22 cellular contexts compared by ENCODE assay signal in the genomic region with DNA sequence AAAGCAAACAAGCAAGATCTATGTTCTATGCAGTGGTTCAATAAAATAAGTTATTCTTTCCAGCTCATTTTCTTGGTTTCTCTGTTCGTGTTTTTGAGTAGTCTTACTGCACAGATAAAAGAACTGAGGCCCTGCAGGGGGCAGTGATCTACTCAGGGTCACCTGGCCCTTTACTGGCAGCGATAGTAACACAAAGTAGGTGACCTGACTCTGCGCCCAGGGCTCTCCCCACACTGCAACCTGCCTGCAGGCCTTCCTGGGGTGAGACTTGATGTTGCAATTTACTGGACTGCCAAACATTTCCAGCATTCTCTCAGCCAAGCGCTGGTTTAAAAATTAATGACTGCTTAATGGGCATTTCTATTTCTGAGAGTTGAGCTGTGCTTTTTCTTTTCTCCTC.
DNase-seq lines count a peak whose midpoint lies in the region; ATAC-seq, FAIRE-seq and TF ChIP-seq lines count a peak whose summit lies in the region.
"Had no signal": no experiment of that assay in that cellular context is flagged by ENCODE, and none has a peak within 500 bp of the region (broad histone marks: within the 10 kb centered on the region; RNA-seq: fewer than 3 reads in every experiment).

No MANE protein-coding gene starts in this region.

- H3K9me3 ChIP-seq in Caco-2, result no peaks in the 10 kb centered on the region
- no peaks in the 10 kb centered on the region for H3K9me3 ChIP-seq in body of pancreas
- H3K9me3 ChIP-seq in HepG2 (ENCODE audit: low read length), result no peaks in the 10 kb centered on the region
- H3K9me3 ChIP-seq in left ventricle myocardium inferior (replicated peaks), result peaks cover 6% of the 10 kb centered on the region
- H3K9me3 ChIP-seq: A549 had no signal

- no peaks in the 10 kb centered on the region for H3K36me3 Mint-ChIP-seq in Caco-2 (ENCODE audit: insufficient read depth, unreplicated experiment)
- H3K36me3 Mint-ChIP-seq: CD4-positive, CD25-positive, alpha-beta regulatory T cell had no signal

- H3K27ac ChIP-seq in body of pancreas (peak overlapping the region in 3 of 4 donors; percentile 33 to 73 (median 65)), HepG2 (ENCODE audit: extremely low read length, insufficient read depth, low read length) (no peak overlapping the region), left ventricle myocardium inferior (replicated peaks) (no peak overlapping the region)
- H3K27ac ChIP-seq: A549, RWPE1, SK-N-MC had no signal

- H3K27ac Mint-ChIP-seq in Caco-2 (ENCODE audit: unreplicated experiment), result no peak overlapping the region

- H3K4me3 ChIP-seq in Caco-2 (ENCODE audit: low read depth, low read length) (no peak overlapping the region), body of pancreas (no peak overlapping the region), HepG2 (replicated peaks in 1 of 3; ENCODE audit: insufficient read depth in 1 of 3, low read depth in 2 of 3, low read length in 3 of 3) (no peak overlapping the region), left ventricle myocardium inferior (no peak overlapping the region)
- H3K4me3 ChIP-seq: A549, SK-N-MC had no signal

- no peaks in the 10 kb centered on the region for H3K4me1 ChIP-seq in Caco-2
- peaks cover 4% of the 10 kb centered on the region for H3K4me1 ChIP-seq in body of pancreas
- H3K4me1 ChIP-seq in HepG2 (ENCODE audit: insufficient read depth, low read length), result peaks cover 15% of the 10 kb centered on the region
- no peaks in the 10 kb centered on the region for H3K4me1 ChIP-seq in left ventricle myocardium inferior
- H3K4me1 ChIP-seq: A549 had no signal

- intact Hi-C loops in Caco-2 (cut with micrococcal nuclease; ENCODE audit: unreplicated experiment) (no loop called here), body of pancreas (cut with DNase I) (no loop called here), HepG2 (cut with micrococcal nuclease; ENCODE audit: unreplicated experiment) (no loop called here), left ventricle myocardium inferior (cut with micrococcal nuclease) (no loop called here)

- TF ChIP-seq POLR2A in body of pancreas (IDR thresholded peaks at IDR 0.05), result no peak
- no peak for TF ChIP-seq POLR2A in HepG2 (IDR thresholded peaks at IDR 0.05; ENCODE audit: insufficient read depth in 1 of 2, low read depth in 2 of 2, low read length in 2 of 2)

- BruUV-seq in Caco-2 (replicated peaks; lab: Mats Ljungman, UMichigan) (no TSS peak), HepG2 (replicated peaks; lab: Mats Ljungman, UMichigan) (no TSS peak)

- no peak for TF ChIP-seq RAD21 in HepG2 (CRISPR knock-in tag; IDR thresholded peaks at IDR 0.05)

- ATAC-seq in body of pancreas (peak; percentile 78), HepG2 (peak; percentile 89), HG03342 (IDR thresholded peaks at IDR 0.05; ENCODE audit: unreplicated experiment) (no peak)
- ATAC-seq: A549, HCT116 had no signal

- TF ChIP-seq CTCF in Caco-2 (IDR thresholded peaks at IDR 0.05; ENCODE audit: insufficient read depth in 1 of 2, low read depth in 1 of 2, low read length in 1 of 2, severe bottlenecking in 1 of 2, unreplicated experiment in 1 of 2) (no peak), body of pancreas (IDR thresholded peaks at IDR 0.05) (peak in 2 of 7 experiments; percentile 17 to 28), HepG2 (CRISPR knock-in tag; IDR thresholded peaks at IDR 0.05) (peak; percentile 33), left ventricle myocardium inferior (IDR thresholded peaks at IDR 0.05; ENCODE audit: borderline replicate concordance) (no peak)

- no peaks in the 10 kb centered on the region for H3K27me3 ChIP-seq in Caco-2 (replicated peaks; ENCODE audit: control insufficient read depth, insufficient read depth, low read length)
- no peaks in the 10 kb centered on the region for H3K27me3 ChIP-seq in body of pancreas
- no peaks in the 10 kb centered on the region for H3K27me3 ChIP-seq in HepG2 (ENCODE audit: control insufficient read depth in 1 of 2, insufficient read depth in 2 of 2, low read length in 2 of 2)
- H3K27me3 ChIP-seq in left ventricle myocardium inferior (ENCODE audit: low read depth), result peaks cover 18% of the 10 kb centered on the region

- H3K79me2 ChIP-seq in HepG2 (ENCODE audit: insufficient read depth, low read length), result no peaks in the 10 kb centered on the region

- peaks cover 7% of the 10 kb centered on the region for H3K4me1 Mint-ChIP-seq in Caco-2 (ENCODE audit: low read depth, unreplicated experiment)

- POLR2A ChIA-PET in Caco-2 (lab: Charles Lee) (no interaction called here), HepG2 (lab: Yijun Ruan, JAX) (no interaction called here)

- no peak overlapping the region for H3K4me3 Mint-ChIP-seq in Caco-2 (ENCODE audit: unreplicated experiment)
- H3K4me3 Mint-ChIP-seq: CD4-positive, CD25-positive, alpha-beta regulatory T cell had no signal

- CTCF ChIA-PET in Caco-2 (lab: Charles Lee), result interaction anchor here (0.5 kb wide), 1 partner anchor 109 kb away, joined by 3 read pairs; no protein-coding TSS in a partner anchor
- CTCF ChIA-PET in HepG2 (lab: Yijun Ruan, JAX; ENCODE audit: low intra/inter-chr PET ratio, low total read pairs), result no interaction called here

- in situ Hi-C loops in HepG2 (cut with HindIII; ENCODE audit: extremely low pct_ligation_motif_present, low pct_unique_long_range_greater_than_20kb), result loop anchor here (25.0 kb wide), 1 partner anchor 279 kb away; no protein-coding TSS in a partner anchor

- no peak overlapping the region for H3K9ac ChIP-seq in HepG2 (ENCODE audit: insufficient read depth, low read depth, low read length)

- H3K9me3 Mint-ChIP-seq in Caco-2 (ENCODE audit: unreplicated experiment), result peaks cover 10% of the 10 kb centered on the region

- no peak overlapping the region for H3K4me2 ChIP-seq in HepG2 (ENCODE audit: low read depth, low read length)
- H3K4me2 ChIP-seq: A549 had no signal

- no peaks in the 10 kb centered on the region for H3K27me3 Mint-ChIP-seq in Caco-2 (ENCODE audit: insufficient read depth, unreplicated experiment)

- WGBS in body of pancreas, 2 donors, result 55 to 68% methylated on average over 4 of the region's 4 CpGs
- 67% methylated on average over 4 of the region's 4 CpGs for WGBS in HepG2 (ENCODE audit: low lambda C conversion rate)

- H4K20me1 ChIP-seq in HepG2 (ENCODE audit: insufficient read depth, low read length), result no peaks in the 10 kb centered on the region

- FAIRE-seq in HepG2 (lab: Jason Lieb, UNC), result no peak
- FAIRE-seq: A549, GM12891, H1 had no signal

- no peak for TF ChIP-seq EP300 in HepG2 (IDR thresholded peaks at IDR 0.05; ENCODE audit: low read depth in 2 of 2, low read length in 2 of 2)
- no peak for TF ChIP-seq EP300 in HepG2 (CRISPR knock-in tag; IDR thresholded peaks at IDR 0.05; ENCODE audit: borderline replicate concordance)

- H3K36me3 ChIP-seq in Caco-2 (ENCODE audit: control insufficient read depth, insufficient read depth, low read length), result no peaks in the 10 kb centered on the region
- H3K36me3 ChIP-seq in body of pancreas (replicated peaks in 1 of 2; ENCODE audit: insufficient read depth in 1 of 2, low read depth in 2 of 2), result peaks cover 0 to 1% of the 10 kb centered on the region in 2 donors
- H3K36me3 ChIP-seq in HepG2 (replicated peaks in 1 of 2; ENCODE audit: control insufficient read depth in 1 of 2, insufficient read depth in 2 of 2, low read length in 2 of 2), result peaks cover 0 to 8% of the 10 kb centered on the region in 2 experiments; a peak in 2 of 5 replicates
- H3K36me3 ChIP-seq in left ventricle myocardium inferior, result no peaks in the 10 kb centered on the region

- H2AFZ ChIP-seq in HepG2 (ENCODE audit: low read length), result no peak overlapping the region

- DNase-seq in Caco-2, result peak; percentile 39 to 44
- peak; percentile 18 to 73 (median 39) for DNase-seq in body of pancreas
- peak; percentile 37 for DNase-seq in HepG2 (ENCODE audit: low spot score)
- peak; percentile 87 for DNase-seq in renal cortical epithelial cell (ENCODE audit: low read depth)
- DNase-seq in COR-L47 (lab: John Stamatoyannopoulos, UW), result no peak
- no peak for DNase-seq in left ventricle myocardium inferior
- DNase-seq: CD4-positive, CD25-positive, alpha-beta regulatory T cell; MM.1S; NCI-H1092; NCI-H1436; NCI-H1930; NCI-H2227 treated with DMSO at 0.1 percent for 48 hours; NCI-H510A; NCI-H748 treated with DMSO at 0.1 percent for 48 hours; SHP77 treated with DMSO at 0.1 percent for 48 hours had no signal

TF ChIP-seq in HepG2, 621 proteins besides CTCF, POLR2A, EP300 and RAD21:
- TF ChIP-seq, protein P1, sequence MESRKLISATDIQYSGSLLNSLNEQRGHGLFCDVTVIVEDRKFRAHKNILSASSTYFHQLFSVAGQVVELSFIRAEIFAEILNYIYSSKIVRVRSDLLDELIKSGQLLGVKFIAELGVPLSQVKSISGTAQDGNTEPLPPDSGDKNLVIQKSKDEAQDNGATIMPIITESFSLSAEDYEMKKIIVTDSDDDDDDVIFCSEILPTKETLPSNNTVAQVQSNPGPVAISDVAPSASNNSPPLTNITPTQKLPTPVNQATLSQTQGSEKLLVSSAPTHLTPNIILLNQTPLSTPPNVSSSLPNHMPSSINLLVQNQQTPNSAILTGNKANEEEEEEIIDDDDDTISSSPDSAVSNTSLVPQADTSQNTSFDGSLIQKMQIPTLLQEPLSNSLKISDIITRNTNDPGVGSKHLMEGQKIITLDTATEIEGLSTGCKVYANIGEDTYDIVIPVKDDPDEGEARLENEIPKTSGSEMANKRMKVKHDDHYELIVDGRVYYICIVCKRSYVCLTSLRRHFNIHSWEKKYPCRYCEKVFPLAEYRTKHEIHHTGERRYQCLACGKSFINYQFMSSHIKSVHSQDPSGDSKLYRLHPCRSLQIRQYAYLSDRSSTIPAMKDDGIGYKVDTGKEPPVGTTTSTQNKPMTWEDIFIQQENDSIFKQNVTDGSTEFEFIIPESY (CRISPR knock-in tag; IDR thresholded peaks at IDR 0.05), result no peak
- peak; percentile 67; the same call in 1 of the 2 replicates for TF ChIP-seq CEBPB (IDR thresholded peaks at IDR 0.05; ENCODE audit: borderline replicate concordance, low read depth, low read length)
- TF ChIP-seq PAF1 (CRISPR knock-in tag; IDR thresholded peaks at IDR 0.05), result no peak
- no peak for TF ChIP-seq ZFP82 (CRISPR knock-in tag; IDR thresholded peaks at IDR 0.05; ENCODE audit: borderline replicate concordance)

Comparison
In these comparisons a context has a peak if more than half of its experiments do, and no peak if none do; other contexts are left out.
1. DNase-seq: peak in Caco-2 (2 of 2), body of pancreas (4 of 4), HepG2 (single experiment) and renal cortical epithelial cell (single experiment); none in COR-L47 (single experiment) and left ventricle myocardium inferior (single experiment).
2. H3K27ac ChIP-seq: peak in body of pancreas (3 of 4); none in HepG2 (single experiment) and left ventricle myocardium inferior (single experiment).